ENCODE assay signal across 31 cellular contexts in genomic region chr4:910366-911091, GRCh38. TPM values are rescaled to one million over a fixed set of nuclear protein-coding genes. Genes with fewer than 3 reads are reported as not detected.
A peak's percentile ranks its signal among the peaks of the same experiment; 100 is the strongest.
DNase-seq lines count a peak whose midpoint lies in the region; ATAC-seq and TF ChIP-seq lines count a peak whose summit lies in the region.
"Had no signal": no experiment of that assay in that cellular context is flagged by ENCODE, and none has a peak within 500 bp of the region (broad histone marks: within the 10 kb centered on the region; RNA-seq: fewer than 3 reads in every experiment).

No MANE protein-coding gene starts in this region.

- DNase-seq in BE2C = peak; percentile 6
- peak; percentile 49 for DNase-seq in RWPE2 (ENCODE audit: low spot score)
- DNase-seq in glutamatergic neuron = peak; percentile 13
- DNase-seq in posterior vena cava (ENCODE audit: low spot score) = peak; percentile 64
- no peak for DNase-seq in NCI-H82 treated with DMSO at 0.1 percent for 48 hours (lab: John Stamatoyannopoulos, UW; ENCODE audit: unreplicated experiment)
- no peak for DNase-seq in activated CD4-positive, alpha-beta T cell treated with anti-CD3 and anti-CD28 coated beads, Interleukin-2, amount 10 ng/mL, durations not matched to agents 7 days and 5 days
- DNase-seq: activated CD4-positive, alpha-beta T cell treated with anti-CD3 and anti-CD28 coated beads for 48 hours; activated gamma-delta T cell; activated T-cell treated with anti-CD3 and anti-CD28 coated beads, Interleukin-2, amount 50 U/mL, for 1 hour; central memory CD4-positive, alpha-beta T cell; DMS153; esophagus squamous epithelium; foreskin keratinocyte; H9; MM.1S; NCI-H1105 treated with DMSO at 0.1 percent for 48 hours; NCI-H2081; NCI-H2227 treated with DMSO at 0.1 percent for 48 hours; stimulated activated CD8-positive, alpha-beta memory T cell treated with anti-CD3 and anti-CD28 coated beads, Interleukin-4, amount 100 ng/mL, for 48 hours; stomach; thyroid gland had no signal

- H3K36me3 Mint-ChIP-seq in glutamatergic neuron (ENCODE audit: unreplicated experiment) = no peaks in the 10 kb centered on the region
- H3K36me3 Mint-ChIP-seq in activated CD4-positive, alpha-beta T cell treated with anti-CD3 and anti-CD28 coated beads, Interleukin-2, amount 10 ng/mL, durations not matched to agents 7 days and 5 days (ENCODE audit: low read depth) = peaks cover 49% of the 10 kb centered on the region

- CTCF ChIA-PET in activated CD4-positive, alpha-beta T cell treated with anti-CD3 and anti-CD28 coated beads, Interleukin-2, amount 10 ng/mL, durations not matched to agents 7 days and 5 days (lab: Charles Lee) = interaction anchor here (0.6 kb wide), 1 partner anchor 58 kb away, joined by 5 read pairs; no protein-coding TSS in a partner anchor

- TF ChIP-seq CTCF in BE2C (IDR thresholded peaks at IDR 0.05; ENCODE audit: low read depth, low read length) = no peak
- no peak for TF ChIP-seq CTCF in RWPE2 (IDR thresholded peaks at IDR 0.05; ENCODE audit: poor library complexity, severe bottlenecking)
- TF ChIP-seq CTCF in glutamatergic neuron (IDR thresholded peaks at IDR 0.05; ENCODE audit: partially characterized antibody, unreplicated experiment) = no peak

- H3K9me3 Mint-ChIP-seq in glutamatergic neuron (ENCODE audit: unreplicated experiment) = peaks cover 9% of the 10 kb centered on the region
- peaks cover 8% of the 10 kb centered on the region for H3K9me3 Mint-ChIP-seq in activated CD4-positive, alpha-beta T cell treated with anti-CD3 and anti-CD28 coated beads, Interleukin-2, amount 10 ng/mL, durations not matched to agents 7 days and 5 days
- H3K9me3 Mint-ChIP-seq: nephron had no signal

- peaks cover 8% of the 10 kb centered on the region for H3K27me3 Mint-ChIP-seq in glutamatergic neuron (ENCODE audit: unreplicated experiment)
- H3K27me3 Mint-ChIP-seq in activated CD4-positive, alpha-beta T cell treated with anti-CD3 and anti-CD28 coated beads, Interleukin-2, amount 10 ng/mL, durations not matched to agents 7 days and 5 days = no peaks in the 10 kb centered on the region

- H3K27ac Mint-ChIP-seq in glutamatergic neuron (ENCODE audit: unreplicated experiment) = peak overlapping the region; percentile 43
- H3K27ac Mint-ChIP-seq in activated CD4-positive, alpha-beta T cell treated with anti-CD3 and anti-CD28 coated beads, Interleukin-2, amount 10 ng/mL, durations not matched to agents 7 days and 5 days = no peak overlapping the region
- H3K27ac Mint-ChIP-seq: nephron had no signal

- H3K9me3 ChIP-seq in BE2C (peaks cover 2% of the 10 kb centered on the region; the same call in 1 of the 2 replicates), RWPE2 (ENCODE audit: severe bottlenecking) (no peaks in the 10 kb centered on the region)
- H3K9me3 ChIP-seq: esophagus squamous epithelium, heart left ventricle, SJSA1, stomach, thyroid gland, vagina had no signal

- H3K4me1 ChIP-seq in BE2C = peaks cover 7% of the 10 kb centered on the region; the same call in 1 of the 2 replicates
- no peaks in the 10 kb centered on the region for H3K4me1 ChIP-seq in RWPE2 (ENCODE audit: insufficient read depth, poor library complexity, severe bottlenecking)
- H3K4me1 ChIP-seq: foreskin keratinocyte, SJSA1, thyroid gland had no signal

- intact Hi-C loops in posterior vena cava (cut with DNase I) = no loop called here

- ATAC-seq in RWPE2 (ENCODE audit: low read depth) (no peak), HG03159 (IDR thresholded peaks at IDR 0.05; ENCODE audit: unreplicated experiment) (no peak)
- ATAC-seq: foreskin keratinocyte, heart left ventricle had no signal

- H3K27ac ChIP-seq in RWPE2 (ENCODE audit: poor library complexity, severe bottlenecking) = no peak overlapping the region
- H3K27ac ChIP-seq: BLaER1 treated with 17β-estradiol and CSF1 and Interleukin-3, amounts not matched to agents 10 nM and 100 nM; foreskin keratinocyte; heart left ventricle; HL-60; Peyer's patch; SJSA1; stomach; thyroid gland had no signal

- H3K4me3 Mint-ChIP-seq in glutamatergic neuron (ENCODE audit: unreplicated experiment) = no peak overlapping the region
- no peak overlapping the region for H3K4me3 Mint-ChIP-seq in activated CD4-positive, alpha-beta T cell treated with anti-CD3 and anti-CD28 coated beads, Interleukin-2, amount 10 ng/mL, durations not matched to agents 7 days and 5 days
- H3K4me3 Mint-ChIP-seq: H9, nephron had no signal

- H3K27me3 ChIP-seq in BE2C (no peaks in the 10 kb centered on the region), RWPE2 (ENCODE audit: insufficient read depth, poor library complexity, severe bottlenecking) (no peaks in the 10 kb centered on the region)
- H3K27me3 ChIP-seq: BLaER1 treated with 17β-estradiol and CSF1 and Interleukin-3, amounts not matched to agents 10 nM and 100 nM; esophagus squamous epithelium; foreskin keratinocyte; heart left ventricle; Peyer's patch; SJSA1; stomach; thyroid gland; vagina had no signal

- H3K36me3 ChIP-seq in BE2C = peaks cover 24% of the 10 kb centered on the region
- peaks cover 19% of the 10 kb centered on the region; the same call in 1 of the 2 replicates for H3K36me3 ChIP-seq in RWPE2 (ENCODE audit: low read depth)
- H3K36me3 ChIP-seq: SJSA1 had no signal

- POLR2A ChIA-PET in activated CD4-positive, alpha-beta T cell treated with anti-CD3 and anti-CD28 coated beads, Interleukin-2, amount 10 ng/mL, durations not matched to agents 7 days and 5 days (lab: Charles Lee) = no interaction called here

- peaks cover 25% of the 10 kb centered on the region for H3K4me1 Mint-ChIP-seq in glutamatergic neuron (ENCODE audit: low read depth, unreplicated experiment)
- H3K4me1 Mint-ChIP-seq in activated CD4-positive, alpha-beta T cell treated with anti-CD3 and anti-CD28 coated beads, Interleukin-2, amount 10 ng/mL, durations not matched to agents 7 days and 5 days = peaks cover 9% of the 10 kb centered on the region

- H3K4me3 ChIP-seq in BE2C (ENCODE audit: low read depth, low read length) = no peak overlapping the region
- no peak overlapping the region for H3K4me3 ChIP-seq in RWPE2 (ENCODE audit: severe bottlenecking)
- H3K4me3 ChIP-seq: BLaER1 treated with 17β-estradiol and CSF1 and Interleukin-3, amounts not matched to agents 10 nM and 100 nM; esophagus squamous epithelium; heart left ventricle; lung; Peyer's patch; SJSA1; smooth muscle cell; stomach; thyroid gland; vagina had no signal

RNA-seq across cellular contexts. Expression of gene GAK, which starts 21.6 kb away (rescaled TPM):
- polyA plus RNA-seq in BE2C (2012; ENCODE audit: insufficient read depth, insufficient read length, low read depth) = 111 TPM
- total RNA-seq in glutamatergic neuron (ENCODE audit: unreplicated experiment) (123 TPM), posterior vena cava (10 to 100 TPM; 63.5 to 73.5 TPM)
- 100 to 1,000 TPM; 133 to 148 TPM for total RNA-seq in activated CD4-positive, alpha-beta T cell treated with anti-CD3 and anti-CD28 coated beads, Interleukin-2, amount 10 ng/mL, durations not matched to agents 7 days and 5 days

RNA-seq across cellular contexts. Expression of gene TMEM175, which starts 21.7 kb away (rescaled TPM):
- polyA plus RNA-seq in BE2C (2012; ENCODE audit: insufficient read depth, insufficient read length, low read depth) = 146 TPM
- total RNA-seq in glutamatergic neuron (ENCODE audit: unreplicated experiment) (62.7 TPM), posterior vena cava (10 to 100 TPM; 15.3 to 16.4 TPM)
- total RNA-seq in activated CD4-positive, alpha-beta T cell treated with anti-CD3 and anti-CD28 coated beads, Interleukin-2, amount 10 ng/mL, durations not matched to agents 7 days and 5 days = 10 to 100 TPM; 38.6 to 51.7 TPM

Comparison
In these comparisons a context has a peak if more than half of its experiments do, and no peak if none do; other contexts are left out.
1. DNase-seq: peak in BE2C (single experiment), RWPE2 (single experiment), glutamatergic neuron (single experiment) and posterior vena cava (single experiment); none in NCI-H82 treated with DMSO at 0.1 percent for 48 hours (single experiment) and activated CD4-positive, alpha-beta T cell treated with anti-CD3 and anti-CD28 coated beads, Interleukin-2, amount 10 ng/mL, durations not matched to agents 7 days and 5 days (single experiment).